Comparison of ENCODE assay signal across 16 cellular contexts in the genomic region with DNA sequence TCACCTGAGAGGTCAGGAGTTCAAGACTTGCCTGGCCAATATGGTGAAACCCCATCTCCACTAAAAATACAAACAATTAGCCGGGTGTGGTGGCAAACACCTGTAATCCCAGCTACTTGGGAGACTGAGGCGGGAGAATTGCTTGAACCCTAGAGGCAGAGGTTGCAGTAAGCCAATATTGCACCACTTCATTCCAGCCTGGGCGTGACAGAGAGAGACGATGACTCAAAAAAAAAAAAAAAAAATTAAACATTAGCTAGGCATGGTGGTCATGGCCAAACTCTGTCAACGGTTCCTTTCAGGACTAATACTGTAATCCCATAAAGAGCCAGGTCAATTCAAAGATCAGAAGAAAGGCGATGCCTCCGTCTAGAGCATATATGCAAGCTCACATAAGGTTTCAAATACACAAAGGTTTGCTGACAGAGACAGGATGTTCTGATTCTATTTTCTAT. TPM values are rescaled to one million over a fixed set of nuclear protein-coding genes. Genes with fewer than 3 reads are reported as not detected.
DNase-seq lines count a peak whose midpoint lies in the region; ATAC-seq and TF ChIP-seq lines count a peak whose summit lies in the region.
"Had no signal": no experiment of that assay in that cellular context is flagged by ENCODE, and none has a peak within 500 bp of the region (broad histone marks: within the 10 kb centered on the region; RNA-seq: fewer than 3 reads in every experiment).

No MANE protein-coding gene starts in this region.

- H3K4me3 Mint-ChIP-seq in MCF 10A (ENCODE audit: unreplicated experiment), result no peak overlapping the region
- peak overlapping the region; percentile 66 to 91 for H3K4me3 Mint-ChIP-seq in activated T-cell treated with anti-CD3 and anti-CD28 coated beads, Interleukin-2, amount 50 U/mL, for 72 hours

- TF ChIP-seq CTCF in MCF 10A (IDR thresholded peaks at IDR 0.05; ENCODE audit: unreplicated experiment), result no peak
- no peak for TF ChIP-seq CTCF in mammary epithelial cell (conservative IDR thresholded peaks at IDR 0.05 in 1 of 2, IDR thresholded peaks at IDR 0.05 in 1 of 2; ENCODE audit: extremely low read depth in 1 of 2, insufficient read depth in 1 of 2, low read depth in 1 of 2, low read length in 2 of 2)
- TF ChIP-seq CTCF in transverse colon (IDR thresholded peaks at IDR 0.05), result no peak
- no peak for TF ChIP-seq CTCF in spleen (IDR thresholded peaks at IDR 0.05 in 8 of 11, conservative IDR thresholded peaks at IDR 0.05 in 3 of 11)

- no peak overlapping the region for H3K9ac ChIP-seq in mammary epithelial cell (ENCODE audit: insufficient read depth, low read length)

- TF ChIP-seq EP300 in transverse colon (IDR thresholded peaks at IDR 0.05; ENCODE audit: low read depth), result no peak

- H3K36me3 ChIP-seq in mammary epithelial cell (ENCODE audit: insufficient read depth, low read length) (no peaks in the 10 kb centered on the region), transverse colon (no peaks in the 10 kb centered on the region), spleen (no peaks in the 10 kb centered on the region)
- H3K36me3 ChIP-seq: ascending aorta, vagina had no signal

- WGBS in mammary epithelial cell (ENCODE audit: low coverage, missing lambda C conversion rate), result 87% methylated on average over 6 of the region's 7 CpGs
- 58 to 65% methylated on average over 6 to 7 of the region's 7 CpGs for WGBS in transverse colon (ENCODE audit: low coverage in 1 of 2), 2 donors
- WGBS in spleen, 5 donors, result 87 to 94% (median 88%) methylated on average over 7 of the region's 7 CpGs

- H3K27me3 ChIP-seq in mammary epithelial cell (ENCODE audit: insufficient read depth, low read length) (peaks cover 30% of the 10 kb centered on the region), transverse colon (peaks cover 10% of the 10 kb centered on the region), spleen (replicated peaks in 1 of 7) (peaks cover 0 to 48% (median 22%) of the 10 kb centered on the region in 7 donors)
- H3K27me3 ChIP-seq: ascending aorta, vagina had no signal

- no peak for TF ChIP-seq POLR2A in transverse colon (IDR thresholded peaks at IDR 0.05)
- TF ChIP-seq POLR2A in spleen (IDR thresholded peaks at IDR 0.05), result no peak

- POLR2A ChIA-PET in MCF 10A (lab: Yijun Ruan, JAX), result interaction anchor here (2.4 kb wide), 1 partner anchor 27 kb away, joined by 10 read pairs; the partner anchor contains the start of gene UBALD2

- H3K27ac Mint-ChIP-seq in MCF 10A (ENCODE audit: low read depth, unreplicated experiment), result no peak overlapping the region
- no peak overlapping the region for H3K27ac Mint-ChIP-seq in activated T-cell treated with anti-CD3 and anti-CD28 coated beads, Interleukin-2, amount 50 U/mL, for 72 hours

- no peak overlapping the region for H3K4me2 ChIP-seq in mammary epithelial cell (ENCODE audit: insufficient read depth, low read depth, low read length)

- H3K79me2 ChIP-seq in mammary epithelial cell (ENCODE audit: insufficient read depth, low read length), result no peaks in the 10 kb centered on the region

- dilution Hi-C loops in mammary epithelial cell (cut with HindIII; ENCODE audit: low sequenced_read_pairs), result no loop called here

- H4K20me1 ChIP-seq in mammary epithelial cell (ENCODE audit: insufficient read depth, low read length), result no peaks in the 10 kb centered on the region

- no peak overlapping the region for H3K27ac ChIP-seq in mammary epithelial cell (ENCODE audit: insufficient read depth, low read depth, low read length)
- peak overlapping the region; percentile 78 to 81 (median 79) for H3K27ac ChIP-seq in transverse colon
- H3K27ac ChIP-seq in spleen, result no peak overlapping the region
- H3K27ac ChIP-seq: ascending aorta, vagina had no signal

- CTCF ChIA-PET in MCF 10A (lab: Yijun Ruan, JAX) (interaction anchor here (0.8 kb wide), 1 partner anchor 56 kb away, joined by 5 read pairs; no protein-coding TSS in a partner anchor), mammary epithelial cell (lab: Charles Lee; ENCODE audit: low non-redundant PET) (interaction anchor here (0.6 kb wide), 1 partner anchor 228 kb away, joined by 3 read pairs; no protein-coding TSS in a partner anchor)

- no peak overlapping the region for H2AFZ ChIP-seq in mammary epithelial cell (ENCODE audit: low read depth, low read length)

- H3K4me1 ChIP-seq in mammary epithelial cell (ENCODE audit: insufficient read depth, low read length) (peaks cover 10% of the 10 kb centered on the region), transverse colon (peaks cover 11 to 33% (median 15%) of the 10 kb centered on the region in 4 donors), spleen (peaks cover 8 to 26% (median 17%) of the 10 kb centered on the region in 6 donors)

- intact Hi-C loops in MCF 10A (cut with micrococcal nuclease), result no loop called here
- intact Hi-C loops in mammary epithelial cell (cut with micrococcal nuclease), result no loop called here
- intact Hi-C loops in transverse colon (cut with DNase I; ENCODE audit: low total_unique reads), result loop anchor here (10.0 kb wide), 1 partner anchor 167 kb away; no protein-coding TSS in a partner anchor
- intact Hi-C loops in spleen (cut with DNase I; ENCODE audit: low total_unique reads), result loop anchor here (10.0 kb wide), 1 partner anchor 53 kb away; no protein-coding TSS in a partner anchor

- no peaks in the 10 kb centered on the region for H3K36me3 Mint-ChIP-seq in MCF 10A (ENCODE audit: insufficient read depth, unreplicated experiment)
- H3K36me3 Mint-ChIP-seq in activated T-cell treated with anti-CD3 and anti-CD28 coated beads, Interleukin-2, amount 50 U/mL, for 72 hours (ENCODE audit: insufficient read depth in 2 of 2), result peaks cover 7% of the 10 kb centered on the region in 2 donors

- in situ Hi-C loops in mammary epithelial cell (cut with MboI; ENCODE audit: low sequenced_read_pairs in 2 of 2), result no loop called here
- in situ Hi-C loops in transverse colon (cut with MboI; ENCODE audit: low pct_ligation_motif_present in 1 of 4, low pct_unique_long_range_greater_than_20kb in 1 of 4, low sequenced_read_pairs in 3 of 4), result no loop called here

- H3K4me1 Mint-ChIP-seq in MCF 10A (ENCODE audit: insufficient read depth, unreplicated experiment), result peaks cover 6% of the 10 kb centered on the region
- H3K4me1 Mint-ChIP-seq in activated T-cell treated with anti-CD3 and anti-CD28 coated beads, Interleukin-2, amount 50 U/mL, for 72 hours (ENCODE audit: low read depth), result peaks cover 63% of the 10 kb centered on the region

- no peak for ATAC-seq in activated T-cell treated with anti-CD3 and anti-CD28 coated beads, Interleukin-2, amount 50 U/mL, for 72 hours (replicated peaks in 1 of 2)
- ATAC-seq in left lobe of liver (peak; percentile 47), GM18517 (IDR thresholded peaks at IDR 0.05; ENCODE audit: unreplicated experiment) (no peak)

- no peak overlapping the region for H3K4me3 ChIP-seq in mammary epithelial cell (replicated peaks in 1 of 3; ENCODE audit: insufficient read depth in 1 of 3, low read depth in 2 of 3, low read length in 3 of 3)
- no peak overlapping the region for H3K4me3 ChIP-seq in transverse colon
- no peak overlapping the region for H3K4me3 ChIP-seq in spleen
- H3K4me3 ChIP-seq: ascending aorta, vagina had no signal

- H3K27me3 Mint-ChIP-seq in MCF 10A (ENCODE audit: insufficient read depth, unreplicated experiment), result peaks cover 10% of the 10 kb centered on the region
- no peaks in the 10 kb centered on the region for H3K27me3 Mint-ChIP-seq in activated T-cell treated with anti-CD3 and anti-CD28 coated beads, Interleukin-2, amount 50 U/mL, for 72 hours (ENCODE audit: low read depth)

- H3K9me3 ChIP-seq in mammary epithelial cell (replicated peaks; ENCODE audit: insufficient read depth, low read length) (no peaks in the 10 kb centered on the region), transverse colon (no peaks in the 10 kb centered on the region), spleen (no peaks in the 10 kb centered on the region)
- H3K9me3 ChIP-seq: ascending aorta, vagina had no signal

- DNase-seq in MCF 10A (ENCODE audit: unreplicated experiment), result peak; percentile 55
- DNase-seq in mammary epithelial cell, result no peak
- no peak for DNase-seq in activated T-cell treated with anti-CD3 and anti-CD28 coated beads, Interleukin-2, amount 50 U/mL, for 72 hours
- DNase-seq in left lobe of liver (ENCODE audit: low spot score), result no peak
- peak; percentile 62 for DNase-seq in transverse colon
- DNase-seq in NCI-H1417 (lab: John Stamatoyannopoulos, UW), result no peak
- DNase-seq in spleen, result no peak
- DNase-seq: DMS79; foreskin melanocyte; midbrain; NCI-H1436 treated with DMSO at 0.1 percent for 48 hours; stimulated activated CD4-positive, alpha-beta T cell treated with anti-CD3 and anti-CD28 coated beads, Interleukin-4, amount 100 ng/mL, for 1 hour; T-helper 9 cell had no signal

- BruUV-seq in MCF 10A (replicated peaks; lab: Mats Ljungman, UMichigan) (no TSS peak), mammary epithelial cell (replicated peaks; lab: Mats Ljungman, UMichigan) (no TSS peak)

- no peaks in the 10 kb centered on the region for H3K9me3 Mint-ChIP-seq in MCF 10A (ENCODE audit: unreplicated experiment)
- H3K9me3 Mint-ChIP-seq in activated T-cell treated with anti-CD3 and anti-CD28 coated beads, Interleukin-2, amount 50 U/mL, for 72 hours, result no peaks in the 10 kb centered on the region

RNA-seq across cellular contexts. Expression of gene RNF157, which starts 2.4 kb away (rescaled TPM):
- total RNA-seq in MCF 10A (2022), result 0.17 and 0.44 TPM in 2 replicates
- not detected for total RNA-seq in mammary epithelial cell
- 0.07 TPM for polyA plus RNA-seq in mammary epithelial cell
- not detected for polyA minus RNA-seq in mammary epithelial cell
- 100 to 1,000 TPM in 1 of 2 donors, 10 to 100 TPM in 1; 91.9 to 100 TPM for total RNA-seq in activated T-cell treated with anti-CD3 and anti-CD28 coated beads, Interleukin-2, amount 50 U/mL, for 72 hours
- 12.4 TPM for total RNA-seq in left lobe of liver
- total RNA-seq in transverse colon, result 100 to 1,000 TPM in 1 of 4 donors, 10 to 100 TPM in 3; 32.5 to 164 (median 54.8) TPM
- total RNA-seq in spleen, result 10 to 100 TPM in 3 of 7 donors, 1 to 10 TPM in 4; 6.8 to 13.0 (median 8.6) TPM
- polyA plus RNA-seq in spleen, result 1 to 10 TPM in 2 of 3 donors, under 1 TPM in 1; 0.89 to 2.0 (median 1.1) TPM

RNA-seq across cellular contexts. Expression of gene UBALD2, which starts 27.3 kb away (rescaled TPM):
- total RNA-seq in MCF 10A (2022), result 84.9 and 109 TPM in 2 replicates
- total RNA-seq in mammary epithelial cell, result 10 to 100 TPM in 1 of 2 donors, 1 to 10 TPM in 1; 5.7 to 54.7 TPM
- polyA plus RNA-seq in mammary epithelial cell, result 15.3 TPM
- polyA minus RNA-seq in mammary epithelial cell, result 9.2 TPM
- total RNA-seq in activated T-cell treated with anti-CD3 and anti-CD28 coated beads, Interleukin-2, amount 50 U/mL, for 72 hours, result 100 to 1,000 TPM; 629 to 707 TPM
- 23.8 TPM for total RNA-seq in left lobe of liver
- total RNA-seq in transverse colon, result 10 to 100 TPM; 25.5 to 51.2 (median 34.5) TPM
- 10 to 100 TPM; 28.9 to 91.3 (median 63.8) TPM for total RNA-seq in spleen
- 10 to 100 TPM; 42.5 to 54.7 (median 43.8) TPM for polyA plus RNA-seq in spleen

Comparison
In these comparisons a context has a peak if more than half of its experiments do, and no peak if none do; other contexts are left out.
1. DNase-seq: peak in MCF 10A (single experiment) and transverse colon (single experiment); none in mammary epithelial cell (single experiment), activated T-cell treated with anti-CD3 and anti-CD28 coated beads, Interleukin-2, amount 50 U/mL, for 72 hours (0 of 2), left lobe of liver (single experiment), NCI-H1417 (0 of 3) and spleen (single experiment).
2. H3K27ac ChIP-seq: peak in transverse colon (4 of 4); none in mammary epithelial cell (single experiment) and spleen (0 of 8).
3. intact Hi-C loops: an anchor here in transverse colon (10.0 kb wide) and spleen (10.0 kb wide); none called in MCF 10A and mammary epithelial cell.